Comparison of ENCODE assay signal across 2 cellular contexts in the genomic region with DNA sequence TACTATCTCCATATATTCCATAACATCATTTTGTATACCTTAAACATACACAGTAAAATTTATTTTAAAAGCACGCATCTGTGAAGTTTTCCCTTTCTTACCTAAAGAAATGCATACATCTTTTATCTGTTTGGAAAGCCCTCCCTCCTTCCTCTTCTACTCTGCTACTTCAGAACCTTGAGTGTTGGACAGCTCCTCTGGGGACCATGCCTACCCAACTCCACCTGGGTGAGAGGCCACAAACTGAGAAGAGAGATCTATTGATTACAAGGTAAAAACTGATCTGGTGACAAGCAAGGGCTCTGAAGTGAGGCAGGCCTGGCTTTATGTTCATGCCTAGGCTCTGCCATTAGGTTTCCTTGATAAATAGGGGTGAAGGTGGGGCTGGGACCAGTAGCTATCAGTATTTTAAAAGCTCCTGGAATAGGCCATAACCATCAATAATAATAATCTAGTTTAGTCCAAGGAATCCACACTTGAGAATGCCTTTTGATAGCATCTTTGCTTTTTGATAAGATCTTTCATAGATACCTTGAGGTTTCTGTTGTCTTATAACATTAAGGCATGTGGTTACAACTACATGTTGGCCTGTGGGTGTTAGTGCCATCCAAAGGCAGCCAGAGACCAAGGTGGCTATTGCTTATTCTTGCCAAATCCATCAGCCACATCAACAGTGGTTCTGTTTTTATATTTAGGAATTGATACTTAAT.
TF ChIP-seq lines count a peak whose summit lies in the region.

No MANE protein-coding gene starts in this region.

TF ChIP-seq in SK-N-SH, 30 proteins besides CTCF, POLR2A, EP300 and RAD21:
- TF ChIP-seq, protein P1, sequence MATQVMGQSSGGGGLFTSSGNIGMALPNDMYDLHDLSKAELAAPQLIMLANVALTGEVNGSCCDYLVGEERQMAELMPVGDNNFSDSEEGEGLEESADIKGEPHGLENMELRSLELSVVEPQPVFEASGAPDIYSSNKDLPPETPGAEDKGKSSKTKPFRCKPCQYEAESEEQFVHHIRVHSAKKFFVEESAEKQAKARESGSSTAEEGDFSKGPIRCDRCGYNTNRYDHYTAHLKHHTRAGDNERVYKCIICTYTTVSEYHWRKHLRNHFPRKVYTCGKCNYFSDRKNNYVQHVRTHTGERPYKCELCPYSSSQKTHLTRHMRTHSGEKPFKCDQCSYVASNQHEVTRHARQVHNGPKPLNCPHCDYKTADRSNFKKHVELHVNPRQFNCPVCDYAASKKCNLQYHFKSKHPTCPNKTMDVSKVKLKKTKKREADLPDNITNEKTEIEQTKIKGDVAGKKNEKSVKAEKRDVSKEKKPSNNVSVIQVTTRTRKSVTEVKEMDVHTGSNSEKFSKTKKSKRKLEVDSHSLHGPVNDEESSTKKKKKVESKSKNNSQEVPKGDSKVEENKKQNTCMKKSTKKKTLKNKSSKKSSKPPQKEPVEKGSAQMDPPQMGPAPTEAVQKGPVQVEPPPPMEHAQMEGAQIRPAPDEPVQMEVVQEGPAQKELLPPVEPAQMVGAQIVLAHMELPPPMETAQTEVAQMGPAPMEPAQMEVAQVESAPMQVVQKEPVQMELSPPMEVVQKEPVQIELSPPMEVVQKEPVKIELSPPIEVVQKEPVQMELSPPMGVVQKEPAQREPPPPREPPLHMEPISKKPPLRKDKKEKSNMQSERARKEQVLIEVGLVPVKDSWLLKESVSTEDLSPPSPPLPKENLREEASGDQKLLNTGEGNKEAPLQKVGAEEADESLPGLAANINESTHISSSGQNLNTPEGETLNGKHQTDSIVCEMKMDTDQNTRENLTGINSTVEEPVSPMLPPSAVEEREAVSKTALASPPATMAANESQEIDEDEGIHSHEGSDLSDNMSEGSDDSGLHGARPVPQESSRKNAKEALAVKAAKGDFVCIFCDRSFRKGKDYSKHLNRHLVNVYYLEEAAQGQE (IDR thresholded peaks at IDR 0.05; ENCODE audit: low read depth, low read length) = peak; percentile 84
- no peak for TF ChIP-seq FOXM1 (IDR thresholded peaks at IDR 0.05; ENCODE audit: low read depth)

TF ChIP-seq in SK-N-SH treated with all-trans-retinoic acid at 6 μM for 48 hours, 23 proteins besides CTCF, POLR2A, EP300 and RAD21 (continued from another document):
- TF ChIP-seq, protein P2, sequence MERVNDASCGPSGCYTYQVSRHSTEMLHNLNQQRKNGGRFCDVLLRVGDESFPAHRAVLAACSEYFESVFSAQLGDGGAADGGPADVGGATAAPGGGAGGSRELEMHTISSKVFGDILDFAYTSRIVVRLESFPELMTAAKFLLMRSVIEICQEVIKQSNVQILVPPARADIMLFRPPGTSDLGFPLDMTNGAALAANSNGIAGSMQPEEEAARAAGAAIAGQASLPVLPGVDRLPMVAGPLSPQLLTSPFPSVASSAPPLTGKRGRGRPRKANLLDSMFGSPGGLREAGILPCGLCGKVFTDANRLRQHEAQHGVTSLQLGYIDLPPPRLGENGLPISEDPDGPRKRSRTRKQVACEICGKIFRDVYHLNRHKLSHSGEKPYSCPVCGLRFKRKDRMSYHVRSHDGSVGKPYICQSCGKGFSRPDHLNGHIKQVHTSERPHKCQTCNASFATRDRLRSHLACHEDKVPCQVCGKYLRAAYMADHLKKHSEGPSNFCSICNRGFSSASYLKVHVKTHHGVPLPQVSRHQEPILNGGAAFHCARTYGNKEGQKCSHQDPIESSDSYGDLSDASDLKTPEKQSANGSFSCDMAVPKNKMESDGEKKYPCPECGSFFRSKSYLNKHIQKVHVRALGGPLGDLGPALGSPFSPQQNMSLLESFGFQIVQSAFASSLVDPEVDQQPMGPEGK (CRISPR knock-in tag; IDR thresholded peaks at IDR 0.05; ENCODE audit: borderline replicate concordance) = no peak
- TF ChIP-seq BACH2 (CRISPR knock-in tag; IDR thresholded peaks at IDR 0.05; ENCODE audit: borderline replicate concordance) (no peak), ZNF565 (CRISPR knock-in tag; conservative IDR thresholded peaks at IDR 0.05; ENCODE audit: low read depth) (no peak), GLIS3 (CRISPR knock-in tag; IDR thresholded peaks at IDR 0.05) (no peak), ZNF70 (CRISPR knock-in tag; IDR thresholded peaks at IDR 0.05) (no peak), CSDC2 (CRISPR knock-in tag; IDR thresholded peaks at IDR 0.05) (no peak), ZC3H10 (CRISPR knock-in tag; IDR thresholded peaks at IDR 0.05) (no peak)
